Comparison of ENCODE assay signal across 8 cellular contexts in genomic region chr20:50561379-50562078, GRCh38. TPM values are rescaled to one million over a fixed set of nuclear protein-coding genes. Genes with fewer than 3 reads are reported as not detected.
DNase-seq lines count a peak whose midpoint lies in the region; TF ChIP-seq lines count a peak whose summit lies in the region.

No MANE protein-coding gene starts in this region.

- peak; percentile 74 for DNase-seq in stimulated activated naive CD4-positive, alpha-beta T cell treated with Interleukin-2 at 50 U/mL for 16 hours (lab: John Stamatoyannopoulos, UW)
- DNase-seq in stimulated activated naive CD4-positive, alpha-beta T cell (lab: John Stamatoyannopoulos, UW) = no peak
- DNase-seq in activated T-cell treated with anti-CD3 and anti-CD28 coated beads for 24 hours (ENCODE audit: low read depth) (peak; percentile 68), foreskin melanocyte (peak; percentile 81), GF-D8 (lab: John Stamatoyannopoulos, UW) (no peak), CD14-positive monocyte (ENCODE audit: low spot score) (no peak)
- DNase-seq in stimulated activated CD4-positive, alpha-beta T cell treated with anti-CD3 and anti-CD28 coated beads, Interleukin-1b, Interleukin-23, amount 100 ng/mL, for 4 hours (ENCODE audit: low read depth in 2 of 2) = peak; percentile 52 to 54
- DNase-seq in effector CD8-positive, alpha-beta T cell (lab: John Stamatoyannopoulos, UW) = no peak

- intact Hi-C loops in CD14-positive monocyte (cut with micrococcal nuclease) = no loop called here

- H3K9me3 Mint-ChIP-seq in CD14-positive monocyte = no peaks in the 10 kb centered on the region

- peaks cover 11% of the 10 kb centered on the region for H3K4me1 Mint-ChIP-seq in CD14-positive monocyte

- TF ChIP-seq CTCF in CD14-positive monocyte (IDR thresholded peaks at IDR 0.05) = no peak

- no peaks in the 10 kb centered on the region for H3K27me3 Mint-ChIP-seq in CD14-positive monocyte (ENCODE audit: low read depth in 3 of 3)

- H3K36me3 Mint-ChIP-seq in CD14-positive monocyte = peaks cover 65 to 74% of the 10 kb centered on the region in 2 donors

- H3K4me3 Mint-ChIP-seq in CD14-positive monocyte = no peak overlapping the region

- peak overlapping the region in 1 of 7 donors; percentile 31 for H3K27ac Mint-ChIP-seq in CD14-positive monocyte

RNA-seq across cellular contexts. Expression of gene PTPN1, which starts 51.3 kb away (rescaled TPM):
- 10 to 100 TPM; 12.4 to 19.1 TPM for polyA plus RNA-seq in CD14-positive monocyte

Comparison
In these comparisons a context has a peak if more than half of its experiments do, and no peak if none do; other contexts are left out.
1. DNase-seq: peak in stimulated activated naive CD4-positive, alpha-beta T cell treated with Interleukin-2 at 50 U/mL for 16 hours (single experiment), activated T-cell treated with anti-CD3 and anti-CD28 coated beads for 24 hours (single experiment), foreskin melanocyte (single experiment) and stimulated activated CD4-positive, alpha-beta T cell treated with anti-CD3 and anti-CD28 coated beads, Interleukin-1b, Interleukin-23, amount 100 ng/mL, for 4 hours (2 of 2); none in stimulated activated naive CD4-positive, alpha-beta T cell (0 of 6), GF-D8 (single experiment), effector CD8-positive, alpha-beta T cell (single experiment) and CD14-positive monocyte (single experiment).